18 cellular contexts compared by ENCODE assay signal in the genomic region with DNA sequence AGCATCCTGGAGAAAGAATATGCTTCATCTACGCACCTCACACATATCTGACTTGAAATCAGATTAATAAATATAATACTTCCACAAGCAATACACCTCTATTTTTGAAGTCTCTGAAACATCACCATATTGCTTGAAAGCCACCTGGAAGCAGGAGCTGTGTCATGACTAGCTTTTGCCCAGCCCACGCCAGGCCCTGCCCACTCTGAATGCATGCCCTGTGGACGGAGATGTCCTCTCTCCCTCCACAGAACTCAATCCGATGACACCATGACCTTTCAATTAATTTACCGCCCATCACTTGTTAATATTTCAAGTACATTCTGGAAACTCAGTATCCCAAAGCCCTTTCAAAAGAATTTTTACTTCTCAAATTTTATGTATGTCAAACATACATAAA.
A peak's percentile ranks its signal among the peaks of the same experiment; 100 is the strongest.
DNase-seq lines count a peak whose midpoint lies in the region; ATAC-seq, FAIRE-seq and TF ChIP-seq lines count a peak whose summit lies in the region.
"Had no signal": no experiment of that assay in that cellular context is flagged by ENCODE, and none has a peak within 500 bp of the region (broad histone marks: within the 10 kb centered on the region; RNA-seq: fewer than 3 reads in every experiment).

No MANE protein-coding gene starts in this region.

- H3K4me3 ChIP-seq in heart left ventricle (no peak overlapping the region), right cardiac atrium (ENCODE audit: low read length) (no peak overlapping the region), Loucy (ENCODE audit: low read length, poor library complexity, severe bottlenecking) (no peak overlapping the region), parathyroid adenoma (ENCODE audit: low read depth, low read length) (no peak overlapping the region), small intestine (ENCODE audit: low read depth in 1 of 2, low read length in 2 of 2) (no peak overlapping the region)
- H3K4me3 ChIP-seq: BLaER1, GM23248 had no signal

- DNase-seq in heart left ventricle (no peak), right cardiac atrium (no peak), small intestine (no peak), middle frontal gyrus (ENCODE audit: extremely low spot score, low spot score) (no peak), NCI-H226 (no peak)
- DNase-seq: AML-193; Calu3; CD8-positive, alpha-beta memory T cell; DMS 273 treated with DMSO at 0.1 percent for 48 hours; GM23248; H7 had no signal

- ATAC-seq in heart left ventricle = peak; percentile 16 to 36 (median 25)
- ATAC-seq in right cardiac atrium = no peak

- H3K9me3 ChIP-seq in heart left ventricle = no peaks in the 10 kb centered on the region
- H3K9me3 ChIP-seq in right cardiac atrium (ENCODE audit: control insufficient read depth, low read length) = no peaks in the 10 kb centered on the region
- H3K9me3 ChIP-seq in Loucy (ENCODE audit: insufficient read depth, low read depth, low read length) = no peaks in the 10 kb centered on the region
- no peaks in the 10 kb centered on the region for H3K9me3 ChIP-seq in parathyroid adenoma (ENCODE audit: control insufficient read depth, low read length)
- no peaks in the 10 kb centered on the region for H3K9me3 ChIP-seq in small intestine (ENCODE audit: control insufficient read depth, low read depth)
- H3K9me3 ChIP-seq: BLaER1 had no signal

- H3K9me2 ChIP-seq in Loucy (replicated peaks; ENCODE audit: low read depth, low read length) = no peaks in the 10 kb centered on the region

- peak overlapping the region; percentile 36 for H3K4me2 ChIP-seq in Loucy (ENCODE audit: low read depth, low read length, poor library complexity, severe bottlenecking)
- no peak overlapping the region for H3K4me2 ChIP-seq in parathyroid adenoma (ENCODE audit: low read length)
- H3K4me2 ChIP-seq: BLaER1 had no signal

- H3K27me3 ChIP-seq in heart left ventricle (no peaks in the 10 kb centered on the region), right cardiac atrium (ENCODE audit: control insufficient read depth, insufficient read depth) (no peaks in the 10 kb centered on the region), Loucy (ENCODE audit: insufficient read depth, low read length, poor library complexity, severe bottlenecking) (no peaks in the 10 kb centered on the region), parathyroid adenoma (ENCODE audit: control insufficient read depth, insufficient read depth, low read length) (no peaks in the 10 kb centered on the region), small intestine (ENCODE audit: control insufficient read depth in 2 of 2, insufficient read depth in 2 of 2, low read length in 2 of 2) (no peaks in the 10 kb centered on the region)
- H3K27me3 ChIP-seq: BLaER1 had no signal

- peaks cover under 1 to 42% (median 18%) of the 10 kb centered on the region in 12 donors for H3K4me1 ChIP-seq in heart left ventricle
- peaks cover 5% of the 10 kb centered on the region for H3K4me1 ChIP-seq in right cardiac atrium (ENCODE audit: control insufficient read depth, insufficient read depth, low read length)
- peaks cover 17% of the 10 kb centered on the region for H3K4me1 ChIP-seq in Loucy (ENCODE audit: insufficient read depth, low read length, poor library complexity, severe bottlenecking)
- peaks cover 3% of the 10 kb centered on the region for H3K4me1 ChIP-seq in parathyroid adenoma
- H3K4me1 ChIP-seq in small intestine (ENCODE audit: control insufficient read depth in 2 of 2, insufficient read depth in 1 of 2, low read depth in 1 of 2, low read length in 1 of 2) = no peaks in the 10 kb centered on the region

- H3K9ac ChIP-seq in Loucy (ENCODE audit: low read depth, low read length, poor library complexity, severe bottlenecking) (no peak overlapping the region), parathyroid adenoma (no peak overlapping the region)
- H3K9ac ChIP-seq: BLaER1, GM23248 had no signal

- H2AFZ ChIP-seq in Loucy (ENCODE audit: low read length) (no peak overlapping the region), parathyroid adenoma (peak overlapping the region; percentile 78)
- H2AFZ ChIP-seq: GM23248 had no signal

- TF ChIP-seq CTCF in heart left ventricle (IDR thresholded peaks at IDR 0.05) = no peak
- no peak for TF ChIP-seq CTCF in Loucy (conservative IDR thresholded peaks at IDR 0.05; ENCODE audit: low read length)
- no peak for TF ChIP-seq CTCF in parathyroid adenoma (IDR thresholded peaks at IDR 0.05)

- 74 to 86% (median 77%) methylated on average over 5 of the region's 5 CpGs for WGBS in heart left ventricle, 4 donors
- 79% methylated on average over 5 of the region's 5 CpGs for WGBS in right cardiac atrium
- 72 to 87% (median 76%) methylated on average over 5 of the region's 5 CpGs for WGBS in small intestine, 3 donors

- H3K79me2 ChIP-seq in Loucy (ENCODE audit: insufficient read depth, low read length) (peaks cover 5% of the 10 kb centered on the region; the same call in 1 of the 2 replicates), parathyroid adenoma (no peaks in the 10 kb centered on the region)

- H3K27ac ChIP-seq in heart left ventricle (peak overlapping the region in 7 of 12 donors; percentile 39 to 71 (median 60)), right cardiac atrium (ENCODE audit: low read length) (no peak overlapping the region), parathyroid adenoma (peak overlapping the region; percentile 81), small intestine (ENCODE audit: low read depth in 1 of 2, low read length in 1 of 2) (no peak overlapping the region)
- H3K27ac ChIP-seq: 22Rv1, BLaER1, GM23248, HL-60 had no signal

- no peak for FAIRE-seq in small intestine (lab: Jason Lieb, UNC)
- FAIRE-seq: G401.6, GM12892 had no signal

- TF ChIP-seq POLR2A in heart left ventricle (IDR thresholded peaks at IDR 0.05) = no peak

- peaks cover 3% of the 10 kb centered on the region for H4K20me1 ChIP-seq in Loucy (ENCODE audit: insufficient read depth, low read length, poor library complexity, severe bottlenecking)

- H3F3A ChIP-seq in Loucy (ENCODE audit: low read depth) = no peaks in the 10 kb centered on the region

- H3K36me3 ChIP-seq in heart left ventricle (no peaks in the 10 kb centered on the region), Loucy (ENCODE audit: insufficient read depth, low read length) (no peaks in the 10 kb centered on the region), parathyroid adenoma (ENCODE audit: control insufficient read depth, insufficient read depth, low read length) (no peaks in the 10 kb centered on the region), small intestine (ENCODE audit: control insufficient read depth in 2 of 2, insufficient read depth in 2 of 2, low read length in 2 of 2) (no peaks in the 10 kb centered on the region)
- H3K36me3 ChIP-seq: BLaER1 had no signal

- intact Hi-C loops in heart left ventricle (cut with DNase I) = loop anchor here in 9 of 10 donors (2.0 to 10.0 kb wide), 7 partner anchors 48 to 178 kb away; partner anchors contain the start of genes TBC1D4 (in 7 of the 9), UCHL3 (in 5 of the 9) and COMMD6 (in 1 of the 9)
- intact Hi-C loops in right cardiac atrium (cut with DNase I) = loop anchor here (5.0 kb wide), 1 partner anchor 108 kb away; the partner anchor contains the start of gene TBC1D4 (in 4 of the 4)

Comparison
In these comparisons a context has a peak if more than half of its experiments do, and no peak if none do; other contexts are left out.
1. ATAC-seq: peak in heart left ventricle (4 of 4); none in right cardiac atrium (0 of 2).
2. H3K27ac ChIP-seq: peak in heart left ventricle (7 of 12) and parathyroid adenoma (single experiment); none in right cardiac atrium (single experiment) and small intestine (0 of 2).